ENCODE assay signal across 9 cellular contexts in genomic region chr4:182808673-182809416, GRCh38.
DNase-seq lines count a peak whose midpoint lies in the region; ATAC-seq and TF ChIP-seq lines count a peak whose summit lies in the region.
"Had no signal": no experiment of that assay in that cellular context is flagged by ENCODE, and none has a peak within 500 bp of the region (broad histone marks: within the 10 kb centered on the region; RNA-seq: fewer than 3 reads in every experiment).

No MANE protein-coding gene starts in this region.

- peaks cover 3 to 34% (median 22%) of the 10 kb centered on the region in 7 donors for H3K9me3 Mint-ChIP-seq in CD14-positive monocyte
- H3K9me3 Mint-ChIP-seq in activated CD4-positive, alpha-beta T cell treated with anti-CD3 and anti-CD28 coated beads, Interleukin-2, amount 10 ng/mL, durations not matched to agents 24 days and 14 days, result peaks cover 12% of the 10 kb centered on the region
- peaks cover 18% of the 10 kb centered on the region for H3K9me3 Mint-ChIP-seq in neural crest cell

- intact Hi-C loops in CD14-positive monocyte (cut with micrococcal nuclease) (loop anchor here in 1 of 2 donors (10.0 kb wide), 1 partner anchor 324 kb away; no protein-coding TSS in a partner anchor), uterus (cut with DNase I; ENCODE audit: low total_unique reads) (no loop called here)
- intact Hi-C loops in activated CD4-positive, alpha-beta T cell treated with anti-CD3 and anti-CD28 coated beads, Interleukin-2, amount 10 ng/mL, durations not matched to agents 24 days and 14 days (cut with micrococcal nuclease), result loop anchor here (1.0 to 5.0 kb wide), 3 partner anchors 108 to 1667 kb away; partner anchors contain the start of gene DCTD

- peaks cover 7% of the 10 kb centered on the region for H3K4me1 Mint-ChIP-seq in CD14-positive monocyte
- H3K4me1 Mint-ChIP-seq in activated CD4-positive, alpha-beta T cell treated with anti-CD3 and anti-CD28 coated beads, Interleukin-2, amount 10 ng/mL, durations not matched to agents 24 days and 14 days, result peaks cover 16% of the 10 kb centered on the region
- peaks cover 29% of the 10 kb centered on the region for H3K4me1 Mint-ChIP-seq in neural crest cell

- TF ChIP-seq POLR2A in uterus (IDR thresholded peaks at IDR 0.05), result no peak

- DNase-seq in CD14-positive monocyte (ENCODE audit: low spot score), result no peak
- peak; percentile 93 for DNase-seq in activated CD4-positive, alpha-beta T cell treated with anti-CD3 and anti-CD28 coated beads, Interleukin-2, amount 10 ng/mL, durations not matched to agents 24 days and 14 days
- DNase-seq in neural crest cell (ENCODE audit: low read depth, low spot score), result no peak
- DNase-seq in NCI-H1930 (lab: John Stamatoyannopoulos, UW), result no peak
- DNase-seq in hypothalamus (lab: John Stamatoyannopoulos, UW), result no peak
- DNase-seq in uterus, result no peak

- H3K4me1 ChIP-seq in uterus, result no peaks in the 10 kb centered on the region

- no peaks in the 10 kb centered on the region for H3K9me3 ChIP-seq in uterus

- no peak overlapping the region for H3K27ac ChIP-seq in uterus
- H3K27ac ChIP-seq: cardiac muscle cell had no signal

- TF ChIP-seq CTCF in CD14-positive monocyte (IDR thresholded peaks at IDR 0.05) (no peak), neural crest cell (conservative IDR thresholded peaks at IDR 0.05) (no peak), uterus (IDR thresholded peaks at IDR 0.05) (no peak)

- ATAC-seq in GM19468 (IDR thresholded peaks at IDR 0.05; ENCODE audit: extremely low read depth, unreplicated experiment) (peak; percentile 77), HG03520 (IDR thresholded peaks at IDR 0.05; ENCODE audit: unreplicated experiment) (peak; percentile 78)

- no peaks in the 10 kb centered on the region for H3K36me3 ChIP-seq in uterus
- H3K36me3 ChIP-seq: cardiac muscle cell had no signal

- H3K27ac Mint-ChIP-seq in CD14-positive monocyte (peak overlapping the region in 3 of 7 donors; percentile 37 to 42 (median 41)), neural crest cell (ENCODE audit: unreplicated experiment) (no peak overlapping the region)
- H3K27ac Mint-ChIP-seq in activated CD4-positive, alpha-beta T cell treated with anti-CD3 and anti-CD28 coated beads, Interleukin-2, amount 10 ng/mL, durations not matched to agents 24 days and 14 days, result no peak overlapping the region

- H3K27me3 ChIP-seq in uterus, result no peaks in the 10 kb centered on the region

- peak overlapping the region; percentile 45 to 72 for H3K4me3 Mint-ChIP-seq in CD14-positive monocyte
- peak overlapping the region; percentile 45 for H3K4me3 Mint-ChIP-seq in activated CD4-positive, alpha-beta T cell treated with anti-CD3 and anti-CD28 coated beads, Interleukin-2, amount 10 ng/mL, durations not matched to agents 24 days and 14 days
- peak overlapping the region; percentile 53 for H3K4me3 Mint-ChIP-seq in neural crest cell

- H3K27me3 Mint-ChIP-seq in CD14-positive monocyte (ENCODE audit: low read depth in 3 of 3), result peaks cover 18 to 23% (median 21%) of the 10 kb centered on the region in 3 donors
- H3K27me3 Mint-ChIP-seq in activated CD4-positive, alpha-beta T cell treated with anti-CD3 and anti-CD28 coated beads, Interleukin-2, amount 10 ng/mL, durations not matched to agents 24 days and 14 days, result peaks cover 18% of the 10 kb centered on the region
- H3K27me3 Mint-ChIP-seq in neural crest cell (ENCODE audit: low read depth), result peaks cover 6% of the 10 kb centered on the region

- H3K36me3 Mint-ChIP-seq in CD14-positive monocyte, result no peaks in the 10 kb centered on the region
- no peaks in the 10 kb centered on the region for H3K36me3 Mint-ChIP-seq in activated CD4-positive, alpha-beta T cell treated with anti-CD3 and anti-CD28 coated beads, Interleukin-2, amount 10 ng/mL, durations not matched to agents 24 days and 14 days (ENCODE audit: low read depth)
- peaks cover 11% of the 10 kb centered on the region for H3K36me3 Mint-ChIP-seq in neural crest cell (ENCODE audit: low read depth)

- H3K4me3 ChIP-seq in uterus, result no peak overlapping the region
- H3K4me3 ChIP-seq: cardiac muscle cell had no signal
